ENCODE assay signal across 19 cellular contexts in genomic region chr7:128899392-128899791, GRCh38. TPM values are rescaled to one million over a fixed set of nuclear protein-coding genes. Genes with fewer than 3 reads are reported as not detected.
DNase-seq lines count a peak whose midpoint lies in the region; FAIRE-seq and TF ChIP-seq lines count a peak whose summit lies in the region.
"Had no signal": no experiment of that assay in that cellular context is flagged by ENCODE, and none has a peak within 500 bp of the region (broad histone marks: within the 10 kb centered on the region; RNA-seq: fewer than 3 reads in every experiment).

No MANE protein-coding gene starts in this region.

- TF ChIP-seq RAD21 in liver (IDR thresholded peaks at IDR 0.05): no peak

- H3K9me3 Mint-ChIP-seq in activated CD4-positive, alpha-beta T cell treated with anti-CD3 and anti-CD28 coated beads, Interleukin-2, amount 10 ng/mL, durations not matched to agents 24 days and 14 days: peaks cover 4% of the 10 kb centered on the region

- H3K4me1 Mint-ChIP-seq in activated CD4-positive, alpha-beta T cell treated with anti-CD3 and anti-CD28 coated beads, Interleukin-2, amount 10 ng/mL, durations not matched to agents 24 days and 14 days: no peaks in the 10 kb centered on the region
- H3K4me1 Mint-ChIP-seq: CD4-positive, CD25-positive, alpha-beta regulatory T cell; CD8-positive, alpha-beta memory T cell had no signal

- H3K27me3 Mint-ChIP-seq in activated CD4-positive, alpha-beta T cell treated with anti-CD3 and anti-CD28 coated beads, Interleukin-2, amount 10 ng/mL, durations not matched to agents 24 days and 14 days: peaks cover 11% of the 10 kb centered on the region

- DNase-seq in NAMALWA (ENCODE audit: low spot score) (peak; percentile 51), astrocyte of the spinal cord (ENCODE audit: low read depth, low spot score) (peak; percentile 7), D721Med (ENCODE audit: insufficient read length, low spot score) (no peak), DMS 273 (lab: John Stamatoyannopoulos, UW; ENCODE audit: unreplicated experiment) (no peak), AG20443 (ENCODE audit: low spot score) (no peak)
- DNase-seq in activated CD4-positive, alpha-beta T cell treated with anti-CD3 and anti-CD28 coated beads, Interleukin-2, amount 10 ng/mL, durations not matched to agents 24 days and 14 days: no peak
- DNase-seq: 8988T; BE2C; C1 segment of cervical spinal cord; CD4-positive, CD25-positive, alpha-beta regulatory T cell; CD8-positive, alpha-beta memory T cell; COR-L47; DMS153; DMS79; GDM1; GOT3; H7 had no signal

- H3K27me3 ChIP-seq in liver (ENCODE audit: control insufficient read depth in 4 of 4, insufficient read depth in 4 of 4, low read length in 3 of 4): no peaks in the 10 kb centered on the region
- H3K27me3 ChIP-seq: BE2C had no signal

- H3K9ac ChIP-seq in liver (ENCODE audit: low read depth in 1 of 2, low read length in 2 of 2): peak overlapping the region in 1 of 2 donors; percentile 31

- no peaks in the 10 kb centered on the region for H3K9me3 ChIP-seq in liver (ENCODE audit: control insufficient read depth in 4 of 4, low read length in 3 of 4)
- H3K9me3 ChIP-seq: BE2C had no signal

- no peaks in the 10 kb centered on the region for H3K36me3 Mint-ChIP-seq in activated CD4-positive, alpha-beta T cell treated with anti-CD3 and anti-CD28 coated beads, Interleukin-2, amount 10 ng/mL, durations not matched to agents 24 days and 14 days (ENCODE audit: low read depth)
- H3K36me3 Mint-ChIP-seq: CD4-positive, CD25-positive, alpha-beta regulatory T cell had no signal

- no peak overlapping the region for H3K27ac Mint-ChIP-seq in activated CD4-positive, alpha-beta T cell treated with anti-CD3 and anti-CD28 coated beads, Interleukin-2, amount 10 ng/mL, durations not matched to agents 24 days and 14 days
- H3K27ac Mint-ChIP-seq: CD4-positive, CD25-positive, alpha-beta regulatory T cell; CD8-positive, alpha-beta memory T cell had no signal

- no peak for FAIRE-seq in D721Med (lab: Jason Lieb, UNC)

- peak overlapping the region; percentile 73 to 84 for H3K27ac ChIP-seq in liver (ENCODE audit: low read depth in 1 of 2, low read length in 2 of 2)

- intact Hi-C loops in activated CD4-positive, alpha-beta T cell treated with anti-CD3 and anti-CD28 coated beads, Interleukin-2, amount 10 ng/mL, durations not matched to agents 24 days and 14 days (cut with micrococcal nuclease): no loop called here

- no peak overlapping the region for H3K4me3 Mint-ChIP-seq in activated CD4-positive, alpha-beta T cell treated with anti-CD3 and anti-CD28 coated beads, Interleukin-2, amount 10 ng/mL, durations not matched to agents 24 days and 14 days
- H3K4me3 Mint-ChIP-seq: CD4-positive, CD25-positive, alpha-beta regulatory T cell; CD8-positive, alpha-beta memory T cell had no signal

- peaks cover 0 to 15% (median 10%) of the 10 kb centered on the region in 4 donors for H3K4me1 ChIP-seq in liver (ENCODE audit: control insufficient read depth in 4 of 4, insufficient read depth in 4 of 4, low read length in 3 of 4)
- H3K4me1 ChIP-seq: BE2C had no signal

- TF ChIP-seq CTCF in astrocyte of the spinal cord (IDR thresholded peaks at IDR 0.05; ENCODE audit: low read depth, low read length) (no peak), liver (IDR thresholded peaks at IDR 0.05; ENCODE audit: low read depth, low read length, missing input control) (no peak), D721Med (IDR thresholded peaks at IDR 0.05; ENCODE audit: insufficient read depth, missing control alignments) (no peak)

- no peak overlapping the region for H3K4me3 ChIP-seq in astrocyte of the spinal cord (ENCODE audit: low read depth, low read length)
- H3K4me3 ChIP-seq in liver (ENCODE audit: low read depth in 1 of 3, low read length in 3 of 3): no peak overlapping the region

- H3K36me3 ChIP-seq in liver (ENCODE audit: control insufficient read depth in 4 of 4, insufficient read depth in 3 of 4, low read depth in 1 of 4, low read length in 3 of 4): no peaks in the 10 kb centered on the region
- H3K36me3 ChIP-seq: BE2C had no signal

- in situ Hi-C loops in astrocyte of the spinal cord (cut with HindIII; ENCODE audit: low sequenced_read_pairs): no loop called here

TF ChIP-seq in liver, 16 proteins besides CTCF, POLR2A, EP300 and RAD21:
- TF ChIP-seq HNF4G (IDR thresholded peaks at IDR 0.05) (no peak), NR2F2 (IDR thresholded peaks at IDR 0.05) (no peak), HNF4A (conservative IDR thresholded peaks at IDR 0.05) (peak; percentile 26 to 36)
- TF ChIP-seq, protein P1, sequence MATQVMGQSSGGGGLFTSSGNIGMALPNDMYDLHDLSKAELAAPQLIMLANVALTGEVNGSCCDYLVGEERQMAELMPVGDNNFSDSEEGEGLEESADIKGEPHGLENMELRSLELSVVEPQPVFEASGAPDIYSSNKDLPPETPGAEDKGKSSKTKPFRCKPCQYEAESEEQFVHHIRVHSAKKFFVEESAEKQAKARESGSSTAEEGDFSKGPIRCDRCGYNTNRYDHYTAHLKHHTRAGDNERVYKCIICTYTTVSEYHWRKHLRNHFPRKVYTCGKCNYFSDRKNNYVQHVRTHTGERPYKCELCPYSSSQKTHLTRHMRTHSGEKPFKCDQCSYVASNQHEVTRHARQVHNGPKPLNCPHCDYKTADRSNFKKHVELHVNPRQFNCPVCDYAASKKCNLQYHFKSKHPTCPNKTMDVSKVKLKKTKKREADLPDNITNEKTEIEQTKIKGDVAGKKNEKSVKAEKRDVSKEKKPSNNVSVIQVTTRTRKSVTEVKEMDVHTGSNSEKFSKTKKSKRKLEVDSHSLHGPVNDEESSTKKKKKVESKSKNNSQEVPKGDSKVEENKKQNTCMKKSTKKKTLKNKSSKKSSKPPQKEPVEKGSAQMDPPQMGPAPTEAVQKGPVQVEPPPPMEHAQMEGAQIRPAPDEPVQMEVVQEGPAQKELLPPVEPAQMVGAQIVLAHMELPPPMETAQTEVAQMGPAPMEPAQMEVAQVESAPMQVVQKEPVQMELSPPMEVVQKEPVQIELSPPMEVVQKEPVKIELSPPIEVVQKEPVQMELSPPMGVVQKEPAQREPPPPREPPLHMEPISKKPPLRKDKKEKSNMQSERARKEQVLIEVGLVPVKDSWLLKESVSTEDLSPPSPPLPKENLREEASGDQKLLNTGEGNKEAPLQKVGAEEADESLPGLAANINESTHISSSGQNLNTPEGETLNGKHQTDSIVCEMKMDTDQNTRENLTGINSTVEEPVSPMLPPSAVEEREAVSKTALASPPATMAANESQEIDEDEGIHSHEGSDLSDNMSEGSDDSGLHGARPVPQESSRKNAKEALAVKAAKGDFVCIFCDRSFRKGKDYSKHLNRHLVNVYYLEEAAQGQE (IDR thresholded peaks at IDR 0.05): no peak

RNA-seq across cellular contexts. Expression of gene KCP, which starts 11.1 kb away (rescaled TPM):
- under 1 TPM; 0.05 to 0.08 TPM for total RNA-seq in liver
- polyA plus RNA-seq in liver: under 1 TPM in 1 of 2 donors, not detected in 1; 0.02 TPM
- total RNA-seq in activated CD4-positive, alpha-beta T cell treated with anti-CD3 and anti-CD28 coated beads, Interleukin-2, amount 10 ng/mL, durations not matched to agents 24 days and 14 days: 0.09 and 0.17 TPM in 2 replicates
- total RNA-seq: A673 had no signal
- polyA plus RNA-seq: CD8-positive, alpha-beta memory T cell had no signal

RNA-seq across cellular contexts. Expression of gene ATP6V1F, which starts 36.7 kb away (rescaled TPM):
- 10 to 100 TPM; 23.1 to 25.6 TPM for total RNA-seq in liver
- 100 to 1,000 TPM in 1 of 2 donors, 10 to 100 TPM in 1; 68.6 to 111 TPM for polyA plus RNA-seq in liver
- 127 and 132 TPM in 2 replicates for total RNA-seq in activated CD4-positive, alpha-beta T cell treated with anti-CD3 and anti-CD28 coated beads, Interleukin-2, amount 10 ng/mL, durations not matched to agents 24 days and 14 days

RNA-seq across cellular contexts. Expression of gene IRF5, which starts 38.3 kb away (rescaled TPM):
- 1 to 10 TPM; 4.4 to 6.2 TPM for total RNA-seq in liver
- 1 to 10 TPM; 4.3 to 4.6 TPM for polyA plus RNA-seq in liver
- 16.2 and 18.6 TPM in 2 replicates for total RNA-seq in activated CD4-positive, alpha-beta T cell treated with anti-CD3 and anti-CD28 coated beads, Interleukin-2, amount 10 ng/mL, durations not matched to agents 24 days and 14 days
- total RNA-seq: A673 had no signal

Comparison
In these comparisons a context has a peak if more than half of its experiments do, and no peak if none do; other contexts are left out.
1. DNase-seq: peak in NAMALWA (single experiment) and astrocyte of the spinal cord (single experiment); none in D721Med (single experiment), DMS 273 (single experiment), AG20443 (single experiment) and activated CD4-positive, alpha-beta T cell treated with anti-CD3 and anti-CD28 coated beads, Interleukin-2, amount 10 ng/mL, durations not matched to agents 24 days and 14 days (single experiment).